Comparison of ENCODE assay signal across 8 cellular contexts in genomic region chr10:43421201-43421507, GRCh38. TPM values are rescaled to one million over a fixed set of nuclear protein-coding genes. Genes with fewer than 3 reads are reported as not detected.
DNase-seq lines count a peak whose midpoint lies in the region; ATAC-seq and TF ChIP-seq lines count a peak whose summit lies in the region.

No MANE protein-coding gene starts in this region.

- intact Hi-C loops in PC-9 (cut with micrococcal nuclease; ENCODE audit: unreplicated experiment) (loop anchor here (2.0 kb wide), 1 partner anchor 24 kb away; no protein-coding TSS in a partner anchor), psoas muscle (cut with DNase I) (no loop called here)

- DNase-seq in GM12864 (ENCODE audit: low read depth) (no peak), PC-9 (no peak), epithelial cell of proximal tubule (ENCODE audit: low read depth) (no peak), psoas muscle (no peak), SKM-1 treated with dmso at 0.1 percent for 144 hours (lab: John Stamatoyannopoulos, UW; ENCODE audit: unreplicated experiment) (no peak), anterior cingulate cortex (lab: John Stamatoyannopoulos, UW) (no peak), NOMO-1 treated with dmso at 0.1 percent for 144 hours (lab: John Stamatoyannopoulos, UW; ENCODE audit: unreplicated experiment) (no peak)

- H3K9me2 ChIP-seq in PC-9 (ENCODE audit: insufficient read depth) = no peaks in the 10 kb centered on the region

- peak overlapping the region; percentile 44 for H3K4me3 ChIP-seq in GM12864 (ENCODE audit: low read depth, low read length)
- H3K4me3 ChIP-seq in PC-9 = peak overlapping the region; percentile 80
- H3K4me3 ChIP-seq in epithelial cell of proximal tubule (ENCODE audit: low read depth, low read length) = peak overlapping the region; percentile 58
- peak overlapping the region; percentile 88 for H3K4me3 ChIP-seq in psoas muscle

- H3K36me3 ChIP-seq in PC-9 (ENCODE audit: low read depth) = no peaks in the 10 kb centered on the region
- no peaks in the 10 kb centered on the region for H3K36me3 ChIP-seq in psoas muscle (ENCODE audit: insufficient read depth in 1 of 2, low read depth in 1 of 2)

- no TSS peak for BruUV-seq in PC-9 (replicated peaks; lab: Mats Ljungman, UMichigan)

- peak overlapping the region; percentile 92 for H2AFZ ChIP-seq in PC-9

- no peak for ATAC-seq in psoas muscle
- ATAC-seq in GM19467 (IDR thresholded peaks at IDR 0.05; ENCODE audit: unreplicated experiment) = no peak

- POLR2A ChIA-PET in PC-9 (lab: Charles Lee; ENCODE audit: unreplicated experiment) = interaction anchor here (0.6 kb wide), 2 partner anchors 16 to 23 kb away, joined by 3 to 7 read pairs; partner anchors contain the start of gene ZNF487

- WGBS in psoas muscle, 3 donors = 10 to 21% (median 15%) methylated on average over 4 of the region's 4 CpGs

- H4K20me1 ChIP-seq in PC-9 (ENCODE audit: insufficient read depth) = no peaks in the 10 kb centered on the region

- peaks cover 30% of the 10 kb centered on the region for H3F3A ChIP-seq in PC-9 (ENCODE audit: insufficient read depth, low read depth)

- no peaks in the 10 kb centered on the region for H3K79me2 ChIP-seq in PC-9 (ENCODE audit: low read depth)

- H3K4me2 ChIP-seq in PC-9 = peak overlapping the region; percentile 89

- H3K4me1 ChIP-seq in PC-9 (replicated peaks; ENCODE audit: insufficient read depth) = peaks cover 14% of the 10 kb centered on the region
- H3K4me1 ChIP-seq in psoas muscle = peaks cover 8% of the 10 kb centered on the region

- CTCF ChIA-PET in PC-9 (lab: Charles Lee) = interaction anchor here (0.6 kb wide), 1 partner anchor 577 kb away, joined by 4 read pairs; no protein-coding TSS in a partner anchor

- no peak for TF ChIP-seq CTCF in GM12864 (IDR thresholded peaks at IDR 0.05; ENCODE audit: low read depth, low read length, missing control alignments)
- no peak for TF ChIP-seq CTCF in PC-9 (conservative IDR thresholded peaks at IDR 0.05)
- TF ChIP-seq CTCF in epithelial cell of proximal tubule (conservative IDR thresholded peaks at IDR 0.05; ENCODE audit: low read depth, low read length) = no peak
- TF ChIP-seq CTCF in psoas muscle (IDR thresholded peaks at IDR 0.05) = no peak

- H3K9me3 ChIP-seq in PC-9 (ENCODE audit: insufficient read depth, low read depth) (no peaks in the 10 kb centered on the region), psoas muscle (no peaks in the 10 kb centered on the region)

- H3K27ac ChIP-seq in PC-9 (peak overlapping the region; percentile 77), psoas muscle (peak overlapping the region; percentile 98)

- no peaks in the 10 kb centered on the region for H3K27me3 ChIP-seq in PC-9 (ENCODE audit: insufficient read depth, low read depth)
- no peaks in the 10 kb centered on the region for H3K27me3 ChIP-seq in psoas muscle (ENCODE audit: insufficient read depth in 3 of 3, low read length in 2 of 3)

RNA-seq across cellular contexts. Expression of gene HNRNPF, which starts 12.2 kb away (rescaled TPM):
- 267 and 337 TPM in 2 replicates for total RNA-seq in PC-9 (2021)
- 207 and 359 TPM in 2 replicates for total RNA-seq in epithelial cell of proximal tubule
- 100 to 1,000 TPM in 2 of 4 donors, 10 to 100 TPM in 2; 68.0 to 154 (median 110) TPM for total RNA-seq in psoas muscle
- 100 to 1,000 TPM in 1 of 3 donors, 10 to 100 TPM in 2; 62.1 to 126 (median 75.2) TPM for polyA plus RNA-seq in psoas muscle

RNA-seq across cellular contexts. Expression of gene ZNF487, which starts 15.8 kb away (rescaled TPM):
- total RNA-seq in PC-9 (2021) (11.8 and 14.5 TPM in 2 replicates), epithelial cell of proximal tubule (0.81 and 2.2 TPM in 2 replicates), psoas muscle (1 to 10 TPM; 1.2 to 2.1 (median 1.5) TPM)
- polyA plus RNA-seq in psoas muscle = 1 to 10 TPM; 2.0 to 9.8 (median 2.5) TPM

RNA-seq across cellular contexts. Expression of gene FXYD4, which starts 49.7 kb away (rescaled TPM):
- total RNA-seq in PC-9 (2021) (not detected in 2 replicates), epithelial cell of proximal tubule (not detected in 2 replicates), psoas muscle (1 to 10 TPM in 1 of 4 donors, not detected in 3; 3.0 TPM)
- polyA plus RNA-seq in psoas muscle = under 1 TPM in 2 of 3 donors, not detected in 1; 0.18 to 0.74 TPM
